14 cellular contexts compared by ENCODE assay signal in the genomic region with DNA sequence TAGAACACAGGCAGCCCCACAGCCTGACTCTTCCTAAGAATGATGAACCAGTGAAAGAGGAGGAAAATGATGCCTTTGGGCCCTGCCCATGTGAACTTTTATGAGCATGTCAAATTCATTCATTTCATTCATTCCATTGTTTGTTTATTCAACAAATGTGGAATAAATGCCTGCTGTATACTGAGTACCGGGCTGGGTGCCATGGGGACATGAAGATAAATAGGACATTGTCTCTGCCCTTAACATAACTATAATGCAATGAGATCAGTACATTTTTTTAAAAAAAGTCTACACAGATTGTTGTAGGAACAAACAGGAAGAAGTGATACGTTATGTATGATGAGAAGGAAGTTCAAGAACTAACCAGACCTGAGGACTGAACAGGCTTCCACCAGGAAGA. TPM values are rescaled to one million over a fixed set of nuclear protein-coding genes. Genes with fewer than 3 reads are reported as not detected.
A peak's percentile ranks its signal among the peaks of the same experiment; 100 is the strongest.
DNase-seq lines count a peak whose midpoint lies in the region; ATAC-seq and TF ChIP-seq lines count a peak whose summit lies in the region.
"Had no signal": no experiment of that assay in that cellular context is flagged by ENCODE, and none has a peak within 500 bp of the region (broad histone marks: within the 10 kb centered on the region; RNA-seq: fewer than 3 reads in every experiment).

No MANE protein-coding gene starts in this region.

- ATAC-seq in PC-3 (peak; percentile 54; the same call in 1 of the 2 replicates), GM19397 (IDR thresholded peaks at IDR 0.05; ENCODE audit: unreplicated experiment) (no peak), HG02571 (IDR thresholded peaks at IDR 0.05; ENCODE audit: unreplicated experiment) (no peak), Right ventricle myocardium inferior (no peak)
- ATAC-seq: CD8-positive, alpha-beta T cell had no signal

- H3K4me1 ChIP-seq in PC-3 (ENCODE audit: insufficient read depth, low read length) (peaks cover 16% of the 10 kb centered on the region), SK-N-SH (ENCODE audit: control insufficient read depth in 1 of 2, insufficient read depth in 2 of 2, low read depth in 1 of 2, low read length in 1 of 2) (peaks cover 0 to 4% of the 10 kb centered on the region in 2 experiments; a peak in 1 of 4 replicates)

- no peaks in the 10 kb centered on the region for H4K20me1 ChIP-seq in PC-3 (ENCODE audit: low read length)
- no peaks in the 10 kb centered on the region for H4K20me1 ChIP-seq in SK-N-SH (ENCODE audit: insufficient read depth)

- H3K9ac ChIP-seq in PC-3 (ENCODE audit: low read length), result no peak overlapping the region
- H3K9ac ChIP-seq in SK-N-SH, result no peak overlapping the region

- H3K27me3 ChIP-seq in PC-3 (ENCODE audit: low read length), result no peaks in the 10 kb centered on the region
- H3K27me3 ChIP-seq in SK-N-SH (ENCODE audit: insufficient read depth), result no peaks in the 10 kb centered on the region

- H3K27ac ChIP-seq in PC-3 (ENCODE audit: low read length), result peak overlapping the region; percentile 27
- H3K27ac ChIP-seq in SK-N-SH (ENCODE audit: low read depth in 2 of 2, low read length in 1 of 2), result no peak overlapping the region

- intact Hi-C loops in PC-3 (cut with micrococcal nuclease) (no loop called here), Right ventricle myocardium inferior (cut with DNase I) (no loop called here)

- BruUV-seq in PC-3 (replicated peaks; lab: Mats Ljungman, UMichigan), result no TSS peak

- TF ChIP-seq RAD21 in SK-N-SH (IDR thresholded peaks at IDR 0.05; ENCODE audit: low read length), result no peak

- CTCF ChIA-PET in PC-3 (lab: Charles Lee), result no interaction called here
- CTCF ChIA-PET in SK-N-SH (lab: Yijun Ruan, JAX), result no interaction called here

- WGBS in SK-N-SH (ENCODE audit: low lambda C conversion rate), result 92% methylated on average over 2 of the region's 2 CpGs

- H3K36me3 ChIP-seq in PC-3 (ENCODE audit: low read depth, low read length) (peaks cover 18% of the 10 kb centered on the region; the same call in 1 of the 2 replicates), SK-N-SH (replicated peaks in 1 of 2; ENCODE audit: control insufficient read depth in 1 of 2, insufficient read depth in 2 of 2, low read length in 1 of 2) (peaks cover 0 to 7% of the 10 kb centered on the region in 2 experiments)

- TF ChIP-seq EP300 in SK-N-SH (IDR thresholded peaks at IDR 0.05; ENCODE audit: borderline replicate concordance in 1 of 2, low read depth in 1 of 2, low read length in 1 of 2), result no peak

- H3K4me3 ChIP-seq in PC-3 (ENCODE audit: low read length) (no peak overlapping the region), SK-N-SH (ENCODE audit: low read depth in 2 of 2, low read length in 1 of 2) (no peak overlapping the region)

- H3K4me2 ChIP-seq in PC-3 (ENCODE audit: low read length) (no peak overlapping the region), SK-N-SH (no peak overlapping the region)

- TF ChIP-seq CTCF in PC-3 (conservative IDR thresholded peaks at IDR 0.05; ENCODE audit: low read depth, low read length) (no peak), SK-N-SH (IDR thresholded peaks at IDR 0.05) (no peak)

- H2AFZ ChIP-seq in PC-3 (ENCODE audit: low read length), result no peak overlapping the region
- no peak overlapping the region for H2AFZ ChIP-seq in SK-N-SH (ENCODE audit: low read depth)

- H3K9me2 ChIP-seq in PC-3 (replicated peaks; ENCODE audit: low read length) (no peaks in the 10 kb centered on the region), SK-N-SH (no peaks in the 10 kb centered on the region)

- POLR2A ChIA-PET in PC-3 (lab: Charles Lee; ENCODE audit: unreplicated experiment), result interaction anchor here (0.6 kb wide), 1 partner anchor 1043 kb away, joined by 5 read pairs; no protein-coding TSS in a partner anchor
- POLR2A ChIA-PET in SK-N-SH (lab: Yijun Ruan, JAX), result no interaction called here

- H3K79me2 ChIP-seq in PC-3 (ENCODE audit: low read length) (peaks cover 49% of the 10 kb centered on the region), SK-N-SH (ENCODE audit: insufficient read depth) (no peaks in the 10 kb centered on the region)

- peak; percentile 22 for DNase-seq in CD1c-positive myeloid dendritic cell (ENCODE audit: extremely low spot score)
- DNase-seq in PC-3, result peak; percentile 40
- peak; percentile 69 for DNase-seq in globus pallidus (ENCODE audit: low spot score)
- DNase-seq in midbrain (lab: John Stamatoyannopoulos, UW), result peak; percentile 21
- no peak for DNase-seq in SK-N-SH
- DNase-seq in Right ventricle myocardium inferior (ENCODE audit: missing footprints), result no peak
- DNase-seq: CD8-positive, alpha-beta T cell; DMS53; H7; NCI-H1105; NCI-H2081; SHP77 treated with DMSO at 0.1 percent for 48 hours had no signal

- H3F3A ChIP-seq in PC-3 (ENCODE audit: low read length, unreplicated experiment), result no peaks in the 10 kb centered on the region
- H3F3A ChIP-seq in SK-N-SH (replicated peaks; ENCODE audit: insufficient read depth), result no peaks in the 10 kb centered on the region

- H3K9me3 ChIP-seq in PC-3 (ENCODE audit: low read length) (no peaks in the 10 kb centered on the region), SK-N-SH (no peaks in the 10 kb centered on the region)

TF ChIP-seq in SK-N-SH, 30 proteins besides CTCF, POLR2A, EP300 and RAD21:
- TF ChIP-seq RCOR1 (IDR thresholded peaks at IDR 0.05; ENCODE audit: low read length) (no peak), GABPA (IDR thresholded peaks at IDR 0.05; ENCODE audit: low read depth) (no peak), EZH2phosphoT487 (IDR thresholded peaks at IDR 0.05; ENCODE audit: borderline replicate concordance, low read depth) (no peak), SMC3 (IDR thresholded peaks at IDR 0.05; ENCODE audit: low read depth, low read length) (no peak), USF1 (IDR thresholded peaks at IDR 0.05; ENCODE audit: borderline replicate concordance, low read depth) (no peak), NRF1 (IDR thresholded peaks at IDR 0.05; ENCODE audit: low read depth, low read length) (no peak), TCF12 (IDR thresholded peaks at IDR 0.05) (no peak), TEAD4 (IDR thresholded peaks at IDR 0.05; ENCODE audit: borderline replicate concordance, insufficient read depth) (no peak), MXI1 (IDR thresholded peaks at IDR 0.05; ENCODE audit: low read depth, low read length) (no peak), RXRA (IDR thresholded peaks at IDR 0.05; ENCODE audit: borderline replicate concordance, low read depth) (no peak), FOXJ3 (CRISPR knock-in tag; IDR thresholded peaks at IDR 0.05) (no peak), CHD2 (IDR thresholded peaks at IDR 0.05; ENCODE audit: low read length, partially characterized antibody) (no peak), NFIC (IDR thresholded peaks at IDR 0.05; ENCODE audit: borderline replicate concordance) (no peak), SIN3A (IDR thresholded peaks at IDR 0.05; ENCODE audit: borderline replicate concordance, low read depth, low read length) (no peak), FOSL2 (IDR thresholded peaks at IDR 0.05; ENCODE audit: borderline replicate concordance, low read depth) (no peak), ELF1 (IDR thresholded peaks at IDR 0.05) (no peak)
- TF ChIP-seq, protein P1, sequence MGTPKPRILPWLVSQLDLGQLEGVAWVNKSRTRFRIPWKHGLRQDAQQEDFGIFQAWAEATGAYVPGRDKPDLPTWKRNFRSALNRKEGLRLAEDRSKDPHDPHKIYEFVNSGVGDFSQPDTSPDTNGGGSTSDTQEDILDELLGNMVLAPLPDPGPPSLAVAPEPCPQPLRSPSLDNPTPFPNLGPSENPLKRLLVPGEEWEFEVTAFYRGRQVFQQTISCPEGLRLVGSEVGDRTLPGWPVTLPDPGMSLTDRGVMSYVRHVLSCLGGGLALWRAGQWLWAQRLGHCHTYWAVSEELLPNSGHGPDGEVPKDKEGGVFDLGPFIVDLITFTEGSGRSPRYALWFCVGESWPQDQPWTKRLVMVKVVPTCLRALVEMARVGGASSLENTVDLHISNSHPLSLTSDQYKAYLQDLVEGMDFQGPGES (IDR thresholded peaks at IDR 0.05; ENCODE audit: low read depth, low read length), result no peak
- TF ChIP-seq, protein P2, sequence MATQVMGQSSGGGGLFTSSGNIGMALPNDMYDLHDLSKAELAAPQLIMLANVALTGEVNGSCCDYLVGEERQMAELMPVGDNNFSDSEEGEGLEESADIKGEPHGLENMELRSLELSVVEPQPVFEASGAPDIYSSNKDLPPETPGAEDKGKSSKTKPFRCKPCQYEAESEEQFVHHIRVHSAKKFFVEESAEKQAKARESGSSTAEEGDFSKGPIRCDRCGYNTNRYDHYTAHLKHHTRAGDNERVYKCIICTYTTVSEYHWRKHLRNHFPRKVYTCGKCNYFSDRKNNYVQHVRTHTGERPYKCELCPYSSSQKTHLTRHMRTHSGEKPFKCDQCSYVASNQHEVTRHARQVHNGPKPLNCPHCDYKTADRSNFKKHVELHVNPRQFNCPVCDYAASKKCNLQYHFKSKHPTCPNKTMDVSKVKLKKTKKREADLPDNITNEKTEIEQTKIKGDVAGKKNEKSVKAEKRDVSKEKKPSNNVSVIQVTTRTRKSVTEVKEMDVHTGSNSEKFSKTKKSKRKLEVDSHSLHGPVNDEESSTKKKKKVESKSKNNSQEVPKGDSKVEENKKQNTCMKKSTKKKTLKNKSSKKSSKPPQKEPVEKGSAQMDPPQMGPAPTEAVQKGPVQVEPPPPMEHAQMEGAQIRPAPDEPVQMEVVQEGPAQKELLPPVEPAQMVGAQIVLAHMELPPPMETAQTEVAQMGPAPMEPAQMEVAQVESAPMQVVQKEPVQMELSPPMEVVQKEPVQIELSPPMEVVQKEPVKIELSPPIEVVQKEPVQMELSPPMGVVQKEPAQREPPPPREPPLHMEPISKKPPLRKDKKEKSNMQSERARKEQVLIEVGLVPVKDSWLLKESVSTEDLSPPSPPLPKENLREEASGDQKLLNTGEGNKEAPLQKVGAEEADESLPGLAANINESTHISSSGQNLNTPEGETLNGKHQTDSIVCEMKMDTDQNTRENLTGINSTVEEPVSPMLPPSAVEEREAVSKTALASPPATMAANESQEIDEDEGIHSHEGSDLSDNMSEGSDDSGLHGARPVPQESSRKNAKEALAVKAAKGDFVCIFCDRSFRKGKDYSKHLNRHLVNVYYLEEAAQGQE (IDR thresholded peaks at IDR 0.05; ENCODE audit: low read depth, low read length), result no peak

RNA-seq across cellular contexts. Expression of gene MREG, which starts 14.7 kb away (rescaled TPM):
- total RNA-seq in PC-3 (2014; rRNA removed), result 24.4 and 35.4 TPM in 2 replicates
- 2.5 and 3.5 TPM in 2 replicates for polyA plus RNA-seq in SK-N-SH (2012; rRNA removed)
- polyA plus RNA-seq in SK-N-SH (2012; cell fraction: cytosol; rRNA removed), result 3.5 and 3.7 TPM in 2 replicates
- polyA plus RNA-seq in SK-N-SH (2012; cell fraction: nucleus; rRNA removed), result 1.6 and 4.0 TPM in 2 replicates
- 0.60 TPM for total RNA-seq in Right ventricle myocardium inferior

Comparison
In these comparisons a context has a peak if more than half of its experiments do, and no peak if none do; other contexts are left out.
1. DNase-seq: peak in CD1c-positive myeloid dendritic cell (single experiment), PC-3 (single experiment), globus pallidus (single experiment) and midbrain (single experiment); none in SK-N-SH (single experiment) and Right ventricle myocardium inferior (single experiment).
2. RNA of gene MREG, which starts 14.7 kb away (total RNA-seq): 24.4 to 35.4 TPM in PC-3; 0.60 TPM in Right ventricle myocardium inferior (single experiment); every median in the first group is over 10 times any median in the second.